Comparison of ENCODE assay signal across 1 cellular context in the genomic region with DNA sequence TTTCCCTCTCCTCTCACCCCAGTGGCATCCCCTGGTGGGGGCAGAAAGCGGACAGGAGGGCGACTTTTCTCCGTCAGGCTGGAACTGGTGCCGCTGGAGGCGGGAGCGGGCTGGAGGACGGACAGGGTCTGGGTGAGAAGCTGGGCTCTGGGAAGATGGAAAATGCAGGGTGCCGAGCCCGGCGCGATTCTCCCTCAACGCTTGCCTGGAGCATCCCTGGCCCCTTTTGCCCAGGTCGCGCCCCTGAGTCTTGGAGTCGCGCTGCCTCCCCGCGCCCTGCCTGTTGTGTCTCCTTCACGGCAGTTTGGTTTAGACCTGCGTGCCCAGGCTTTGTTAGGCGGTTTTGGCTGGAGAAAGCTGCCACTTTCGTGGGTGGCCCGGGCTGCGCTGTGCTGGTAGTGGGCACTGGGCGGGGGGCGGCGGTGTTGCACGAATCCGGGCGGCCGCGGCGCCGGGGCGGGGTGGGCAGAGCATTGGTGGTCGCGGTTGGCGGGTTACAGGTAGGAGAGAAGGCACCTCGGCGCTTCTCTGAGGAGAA.
TF ChIP-seq lines count a peak whose summit lies in the region.

No MANE protein-coding gene starts in this region.

TF ChIP-seq in HEK293, 187 proteins besides CTCF, POLR2A, EP300 and RAD21 (continued from another document):
- TF ChIP-seq, protein P1, sequence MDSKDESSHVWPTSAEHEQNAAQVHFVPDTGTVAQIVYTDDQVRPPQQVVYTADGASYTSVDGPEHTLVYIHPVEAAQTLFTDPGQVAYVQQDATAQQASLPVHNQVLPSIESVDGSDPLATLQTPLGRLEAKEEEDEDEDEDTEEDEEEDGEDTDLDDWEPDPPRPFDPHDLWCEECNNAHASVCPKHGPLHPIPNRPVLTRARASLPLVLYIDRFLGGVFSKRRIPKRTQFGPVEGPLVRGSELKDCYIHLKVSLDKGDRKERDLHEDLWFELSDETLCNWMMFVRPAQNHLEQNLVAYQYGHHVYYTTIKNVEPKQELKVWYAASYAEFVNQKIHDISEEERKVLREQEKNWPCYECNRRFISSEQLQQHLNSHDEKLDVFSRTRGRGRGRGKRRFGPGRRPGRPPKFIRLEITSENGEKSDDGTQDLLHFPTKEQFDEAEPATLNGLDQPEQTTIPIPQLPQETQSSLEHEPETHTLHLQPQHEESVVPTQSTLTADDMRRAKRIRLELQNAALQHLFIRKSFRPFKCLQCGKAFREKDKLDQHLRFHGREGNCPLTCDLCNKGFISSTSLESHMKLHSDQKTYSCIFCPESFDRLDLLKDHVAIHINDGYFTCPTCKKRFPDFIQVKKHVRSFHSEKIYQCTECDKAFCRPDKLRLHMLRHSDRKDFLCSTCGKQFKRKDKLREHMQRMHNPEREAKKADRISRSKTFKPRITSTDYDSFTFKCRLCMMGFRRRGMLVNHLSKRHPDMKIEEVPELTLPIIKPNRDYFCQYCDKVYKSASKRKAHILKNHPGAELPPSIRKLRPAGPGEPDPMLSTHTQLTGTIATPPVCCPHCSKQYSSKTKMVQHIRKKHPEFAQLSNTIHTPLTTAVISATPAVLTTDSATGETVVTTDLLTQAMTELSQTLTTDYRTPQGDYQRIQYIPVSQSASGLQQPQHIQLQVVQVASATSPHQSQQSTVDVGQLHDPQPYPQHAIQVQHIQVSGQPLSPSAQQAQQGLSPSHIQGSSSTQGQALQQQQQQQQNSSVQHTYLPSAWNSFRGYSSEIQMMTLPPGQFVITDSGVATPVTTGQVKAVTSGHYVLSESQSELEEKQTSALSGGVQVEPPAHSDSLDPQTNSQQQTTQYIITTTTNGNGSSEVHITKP (tag by site-specific recombination; IDR thresholded peaks at IDR 0.05), result peak; percentile 66
- TF ChIP-seq GLIS2 (tag by site-specific recombination; IDR thresholded peaks at IDR 0.05), result 0 out of 2 replicates have a peak, but pooled peaks have one; percentile 1
